In the genomic region with DNA sequence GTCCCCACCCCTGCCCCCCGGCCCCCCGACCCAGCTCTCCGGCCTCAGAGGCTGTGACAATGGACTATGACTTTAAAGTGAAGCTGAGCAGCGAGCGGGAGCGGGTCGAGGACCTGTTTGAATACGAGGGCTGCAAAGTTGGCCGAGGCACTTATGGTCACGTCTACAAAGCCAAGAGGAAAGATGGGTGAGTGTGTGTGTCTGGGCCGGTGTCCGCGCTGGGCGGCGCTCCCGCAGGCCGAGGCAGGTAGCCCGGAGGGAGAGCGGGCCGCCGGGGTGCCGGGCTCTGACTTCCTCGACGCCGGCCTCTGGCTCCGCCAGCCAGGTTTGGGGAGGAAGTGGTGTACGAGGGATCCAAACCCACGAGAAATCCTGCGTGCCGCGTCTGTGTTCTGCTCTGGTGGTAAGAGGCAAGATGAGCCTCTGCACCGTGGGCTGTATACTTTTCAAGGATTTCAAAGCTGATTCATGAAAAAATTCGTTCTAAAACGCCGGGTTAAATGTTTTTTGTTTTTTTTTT, we compare ENCODE assay signal across 8 cellular contexts. TPM values are rescaled to one million over a fixed set of nuclear protein-coding genes. Genes with fewer than 3 reads are reported as not detected.
DNase-seq lines count a peak whose midpoint lies in the region; ATAC-seq and TF ChIP-seq lines count a peak whose summit lies in the region.

No MANE protein-coding gene starts in this region.

- peaks cover 48% of the 10 kb centered on the region for H3K4me1 Mint-ChIP-seq in CD4-positive, alpha-beta T cell (ENCODE audit: low read depth)
- peaks cover 36% of the 10 kb centered on the region for H3K4me1 Mint-ChIP-seq in activated naive CD4-positive, alpha-beta T cell treated with anti-CD3 and anti-CD28 coated beads for 36 hours (ENCODE audit: low read depth)
- H3K4me1 Mint-ChIP-seq in glutamatergic neuron (ENCODE audit: low read depth, unreplicated experiment), result peaks cover 19% of the 10 kb centered on the region
- H3K4me1 Mint-ChIP-seq in osteocyte (ENCODE audit: unreplicated experiment), result peaks cover 22% of the 10 kb centered on the region
- peaks cover 26% of the 10 kb centered on the region for H3K4me1 Mint-ChIP-seq in type B pancreatic cell (ENCODE audit: unreplicated experiment)

- peaks cover 6% of the 10 kb centered on the region for H3K36me3 Mint-ChIP-seq in CD4-positive, alpha-beta T cell (ENCODE audit: low read depth)
- H3K36me3 Mint-ChIP-seq in activated naive CD4-positive, alpha-beta T cell treated with anti-CD3 and anti-CD28 coated beads for 36 hours (ENCODE audit: low read depth), result no peaks in the 10 kb centered on the region
- H3K36me3 Mint-ChIP-seq in glutamatergic neuron (ENCODE audit: unreplicated experiment) (no peaks in the 10 kb centered on the region), osteocyte (ENCODE audit: unreplicated experiment) (no peaks in the 10 kb centered on the region), type B pancreatic cell (no peaks in the 10 kb centered on the region)

- CTCF ChIA-PET in CD4-positive, alpha-beta T cell (lab: Charles Lee), result interaction anchor here (3.0 kb wide), 1 partner anchor 70 kb away, joined by 12 read pairs; no protein-coding TSS in a partner anchor
- CTCF ChIA-PET in activated naive CD4-positive, alpha-beta T cell treated with anti-CD3 and anti-CD28 coated beads for 36 hours (lab: Charles Lee), result interaction anchor here (0.7 to 1.8 kb wide), 3 partner anchors 32 to 70 kb away, joined by 3 to 4 read pairs (median 3); partner anchors contain the start of gene RNF6

- H3K9me3 Mint-ChIP-seq in CD4-positive, alpha-beta T cell, result no peaks in the 10 kb centered on the region
- no peaks in the 10 kb centered on the region for H3K9me3 Mint-ChIP-seq in activated naive CD4-positive, alpha-beta T cell treated with anti-CD3 and anti-CD28 coated beads for 36 hours
- peaks cover 5% of the 10 kb centered on the region for H3K9me3 Mint-ChIP-seq in glutamatergic neuron (ENCODE audit: unreplicated experiment)
- no peaks in the 10 kb centered on the region for H3K9me3 Mint-ChIP-seq in osteocyte (ENCODE audit: unreplicated experiment)
- no peaks in the 10 kb centered on the region for H3K9me3 Mint-ChIP-seq in type B pancreatic cell

- intact Hi-C loops in CD4-positive, alpha-beta T cell (cut with DNase I, micrococcal nuclease), result loop anchor here (1.0 to 10.0 kb wide), 8 partner anchors 32 to 1370 kb away; partner anchors contain the start of genes RNF6 (in 2 of the 2), LNX2 (in 1 of the 2), NUP58 (in 1 of the 2) and POLR1D (in 1 of the 2)
- intact Hi-C loops in activated naive CD4-positive, alpha-beta T cell treated with anti-CD3 and anti-CD28 coated beads for 36 hours (cut with micrococcal nuclease), result no loop called here

- peak; percentile 62 for ATAC-seq in CD4-positive, alpha-beta T cell (ENCODE audit: poor library complexity)
- peak; percentile 37 for ATAC-seq in GM19395 (IDR thresholded peaks at IDR 0.05; ENCODE audit: unreplicated experiment)
- peak; percentile 22 for ATAC-seq in HG03457 (IDR thresholded peaks at IDR 0.05; ENCODE audit: unreplicated experiment)

- TF ChIP-seq CTCF in CD4-positive, alpha-beta T cell (IDR thresholded peaks at IDR 0.05), result no peak
- TF ChIP-seq CTCF in glutamatergic neuron (IDR thresholded peaks at IDR 0.05; ENCODE audit: partially characterized antibody, unreplicated experiment) (no peak), osteocyte (IDR thresholded peaks at IDR 0.05) (no peak), type B pancreatic cell (conservative IDR thresholded peaks at IDR 0.05) (no peak)

- peak overlapping the region; percentile 51 for H3K27ac Mint-ChIP-seq in CD4-positive, alpha-beta T cell
- peak overlapping the region; percentile 33 for H3K27ac Mint-ChIP-seq in activated naive CD4-positive, alpha-beta T cell treated with anti-CD3 and anti-CD28 coated beads for 36 hours
- peak overlapping the region; percentile 97 for H3K27ac Mint-ChIP-seq in glutamatergic neuron (ENCODE audit: unreplicated experiment)
- H3K27ac Mint-ChIP-seq in osteocyte (ENCODE audit: unreplicated experiment), result peak overlapping the region; percentile 79
- peak overlapping the region; percentile 91 for H3K27ac Mint-ChIP-seq in type B pancreatic cell

- POLR2A ChIA-PET in CD4-positive, alpha-beta T cell (lab: Charles Lee), result interaction anchor here (1.8 kb wide), 1 partner anchor 32 kb away, joined by 11 read pairs; the partner anchor contains the start of gene RNF6

- H3K27ac ChIP-seq in CD4-positive, alpha-beta T cell (ENCODE audit: low read depth, low read length), result peak overlapping the region; percentile 78

- DNase-seq in CD4-positive, alpha-beta T cell, result peak; percentile 35 to 64 (median 48)
- peak; percentile 54 for DNase-seq in RKO (ENCODE audit: low spot score)
- DNase-seq in activated naive CD4-positive, alpha-beta T cell treated with anti-CD3 and anti-CD28 coated beads for 36 hours, result peak; percentile 66
- peak; percentile 63 for DNase-seq in glutamatergic neuron
- no peak for DNase-seq in osteocyte (ENCODE audit: extremely low spot score, unreplicated experiment)
- DNase-seq in type B pancreatic cell (ENCODE audit: extremely low spot score, unreplicated experiment), result no peak

- H3K27me3 ChIP-seq in CD4-positive, alpha-beta T cell (ENCODE audit: control insufficient read depth, insufficient read depth, low read length), result no peaks in the 10 kb centered on the region

- H3K4me3 Mint-ChIP-seq in CD4-positive, alpha-beta T cell, result peak overlapping the region; percentile 94
- H3K4me3 Mint-ChIP-seq in activated naive CD4-positive, alpha-beta T cell treated with anti-CD3 and anti-CD28 coated beads for 36 hours, result peak overlapping the region; percentile 87
- H3K4me3 Mint-ChIP-seq in glutamatergic neuron (ENCODE audit: unreplicated experiment), result peak overlapping the region; percentile 96
- H3K4me3 Mint-ChIP-seq in osteocyte (ENCODE audit: unreplicated experiment), result peak overlapping the region; percentile 85
- peak overlapping the region; percentile 95 for H3K4me3 Mint-ChIP-seq in type B pancreatic cell

- H3K9me3 ChIP-seq in CD4-positive, alpha-beta T cell (ENCODE audit: control insufficient read depth, low read length), result no peaks in the 10 kb centered on the region

- H3K27me3 Mint-ChIP-seq in CD4-positive, alpha-beta T cell, result no peaks in the 10 kb centered on the region
- H3K27me3 Mint-ChIP-seq in activated naive CD4-positive, alpha-beta T cell treated with anti-CD3 and anti-CD28 coated beads for 36 hours (ENCODE audit: low read depth), result no peaks in the 10 kb centered on the region
- H3K27me3 Mint-ChIP-seq in glutamatergic neuron (ENCODE audit: unreplicated experiment), result peaks cover 8% of the 10 kb centered on the region
- H3K27me3 Mint-ChIP-seq in osteocyte (ENCODE audit: unreplicated experiment), result peaks cover 8% of the 10 kb centered on the region
- H3K27me3 Mint-ChIP-seq in type B pancreatic cell, result peaks cover 6% of the 10 kb centered on the region

RNA-seq across cellular contexts. Expression of gene CDK8, which starts 0.7 kb away (rescaled TPM):
- 1 to 10 TPM; 6.0 to 6.7 TPM for total RNA-seq in CD4-positive, alpha-beta T cell
- total RNA-seq in activated naive CD4-positive, alpha-beta T cell treated with anti-CD3 and anti-CD28 coated beads for 36 hours, result 10 to 100 TPM; 15.4 to 15.9 TPM
- total RNA-seq in glutamatergic neuron (ENCODE audit: unreplicated experiment) (27.9 TPM), osteocyte (12.2 and 14.1 TPM in 2 replicates), type B pancreatic cell (ENCODE audit: low replicate concordance) (22.8 and 26.3 TPM in 2 replicates)

RNA-seq across cellular contexts. Expression of gene RNF6, which starts 32.5 kb away (rescaled TPM):
- total RNA-seq in CD4-positive, alpha-beta T cell, result 10 to 100 TPM; 46.5 to 49.5 TPM
- 10 to 100 TPM; 38.2 to 39.4 TPM for total RNA-seq in activated naive CD4-positive, alpha-beta T cell treated with anti-CD3 and anti-CD28 coated beads for 36 hours
- 14.9 TPM for total RNA-seq in glutamatergic neuron (ENCODE audit: unreplicated experiment)
- 33.3 and 33.5 TPM in 2 replicates for total RNA-seq in osteocyte
- total RNA-seq in type B pancreatic cell (ENCODE audit: low replicate concordance), result 27.0 and 36.9 TPM in 2 replicates

Comparison
In these comparisons a context has a peak if more than half of its experiments do, and no peak if none do; other contexts are left out.
1. DNase-seq: peak in CD4-positive, alpha-beta T cell (10 of 10), RKO (single experiment), activated naive CD4-positive, alpha-beta T cell treated with anti-CD3 and anti-CD28 coated beads for 36 hours (single experiment) and glutamatergic neuron (single experiment); none in osteocyte (single experiment) and type B pancreatic cell (single experiment).
2. H3K27ac Mint-ChIP-seq: peak in every context shown above with its lines; median percentile 97 in glutamatergic neuron; 91 in type B pancreatic cell; 79 in osteocyte; 51 in CD4-positive, alpha-beta T cell; 33 in activated naive CD4-positive, alpha-beta T cell treated with anti-CD3 and anti-CD28 coated beads for 36 hours.
3. Peak in every context shown above with its lines, with median percentiles within 50 percentile points of each other: ATAC-seq and H3K4me3 Mint-ChIP-seq.